ENCODE assay signal across 9 cellular contexts in genomic region chr12:14418526-14418925, GRCh38. TPM values are rescaled to one million over a fixed set of nuclear protein-coding genes. Genes with fewer than 3 reads are reported as not detected.
DNase-seq lines count a peak whose midpoint lies in the region; ATAC-seq and TF ChIP-seq lines count a peak whose summit lies in the region.
"Had no signal": no experiment of that assay in that cellular context is flagged by ENCODE, and none has a peak within 500 bp of the region (broad histone marks: within the 10 kb centered on the region; RNA-seq: fewer than 3 reads in every experiment).

No MANE protein-coding gene starts in this region.

- H3K4me1 ChIP-seq in right atrium auricular region (peaks cover 0 to 69% of the 10 kb centered on the region in 2 donors), spleen (peaks cover 24 to 85% (median 66%) of the 10 kb centered on the region in 6 donors)

- no peaks in the 10 kb centered on the region for H3K27me3 ChIP-seq in right atrium auricular region
- no peaks in the 10 kb centered on the region for H3K27me3 ChIP-seq in spleen (replicated peaks in 1 of 7)
- H3K27me3 ChIP-seq: BLaER1 treated with 17β-estradiol and CSF1 and Interleukin-3, amounts not matched to agents 10 nM and 100 nM had no signal

- intact Hi-C loops in activated T-helper 1 cell treated with anti-CD3 and anti-CD28 coated beads, Interleukin-12 subunit alpha, Interleukin-12 subunit beta, Interleukin-2, Interleukin-4 antibody, amounts not matched to agents 30 ng/mL and 10 ng/mL and 1 ng/mL, durations not matched to agents 14 hours and 24 hours and 36 hours (cut with micrococcal nuclease), result loop anchor here (1.0 to 5.0 kb wide), 5 partner anchors 34 to 232 kb away; no protein-coding TSS in a partner anchor
- intact Hi-C loops in spleen (cut with DNase I; ENCODE audit: low total_unique reads), result no loop called here

- no peak overlapping the region for H3K27ac Mint-ChIP-seq in activated T-helper 1 cell treated with anti-CD3 and anti-CD28 coated beads, Interleukin-12 subunit alpha, Interleukin-12 subunit beta, Interleukin-2, Interleukin-4 antibody, amounts not matched to agents 30 ng/mL and 10 ng/mL and 1 ng/mL, durations not matched to agents 14 hours and 24 hours and 36 hours

- H3K36me3 Mint-ChIP-seq in activated T-helper 1 cell treated with anti-CD3 and anti-CD28 coated beads, Interleukin-12 subunit alpha, Interleukin-12 subunit beta, Interleukin-2, Interleukin-4 antibody, amounts not matched to agents 30 ng/mL and 10 ng/mL and 1 ng/mL, durations not matched to agents 14 hours and 24 hours and 36 hours (ENCODE audit: low read depth), result peaks cover 40% of the 10 kb centered on the region

- TF ChIP-seq CTCF in right atrium auricular region (IDR thresholded peaks at IDR 0.05) (peak; percentile 23 to 55), spleen (IDR thresholded peaks at IDR 0.05 in 8 of 11, conservative IDR thresholded peaks at IDR 0.05 in 3 of 11) (peak in 8 of 11 experiments; percentile 18 to 43 (median 26))

- H3K9me3 Mint-ChIP-seq in activated T-helper 1 cell treated with anti-CD3 and anti-CD28 coated beads, Interleukin-12 subunit alpha, Interleukin-12 subunit beta, Interleukin-2, Interleukin-4 antibody, amounts not matched to agents 30 ng/mL and 10 ng/mL and 1 ng/mL, durations not matched to agents 14 hours and 24 hours and 36 hours, result peaks cover 34% of the 10 kb centered on the region

- peak overlapping the region; percentile 46 for H3K4me3 Mint-ChIP-seq in activated T-helper 1 cell treated with anti-CD3 and anti-CD28 coated beads, Interleukin-12 subunit alpha, Interleukin-12 subunit beta, Interleukin-2, Interleukin-4 antibody, amounts not matched to agents 30 ng/mL and 10 ng/mL and 1 ng/mL, durations not matched to agents 14 hours and 24 hours and 36 hours

- H3K4me1 Mint-ChIP-seq in activated T-helper 1 cell treated with anti-CD3 and anti-CD28 coated beads, Interleukin-12 subunit alpha, Interleukin-12 subunit beta, Interleukin-2, Interleukin-4 antibody, amounts not matched to agents 30 ng/mL and 10 ng/mL and 1 ng/mL, durations not matched to agents 14 hours and 24 hours and 36 hours (ENCODE audit: low read depth), result peaks cover 56% of the 10 kb centered on the region

- no peak for TF ChIP-seq POLR2A in spleen (IDR thresholded peaks at IDR 0.05)

- H3K9me3 ChIP-seq in right atrium auricular region (no peaks in the 10 kb centered on the region), spleen (peaks cover 0 to 36% (median 25%) of the 10 kb centered on the region in 8 donors)

- WGBS in spleen, 5 donors, result 36 to 52% (median 50%) methylated on average over 2 of the region's 2 CpGs

- H3K27ac ChIP-seq in right atrium auricular region, result peak overlapping the region in 1 of 2 donors; percentile 37
- peak overlapping the region in 7 of 8 donors; percentile 40 to 71 (median 64) for H3K27ac ChIP-seq in spleen

- peak; percentile 31 to 55 for ATAC-seq in activated CD4-positive, CD25-positive, alpha-beta regulatory T cell treated with anti-CD3 and anti-CD28 coated beads, Interleukin-2, amount 50 U/mL, for 24 hours

- H3K27me3 Mint-ChIP-seq in activated T-helper 1 cell treated with anti-CD3 and anti-CD28 coated beads, Interleukin-12 subunit alpha, Interleukin-12 subunit beta, Interleukin-2, Interleukin-4 antibody, amounts not matched to agents 30 ng/mL and 10 ng/mL and 1 ng/mL, durations not matched to agents 14 hours and 24 hours and 36 hours (ENCODE audit: insufficient read depth), result no peaks in the 10 kb centered on the region

- no peak for DNase-seq in activated CD4-positive, CD25-positive, alpha-beta regulatory T cell (lab: John Stamatoyannopoulos, UW)
- DNase-seq in activated T-helper 1 cell treated with anti-CD3 and anti-CD28 coated beads, Interleukin-12 subunit alpha, Interleukin-12 subunit beta, Interleukin-2, Interleukin-4 antibody, amounts not matched to agents 30 ng/mL and 10 ng/mL and 1 ng/mL, durations not matched to agents 14 hours and 24 hours and 36 hours (ENCODE audit: low spot score), result no peak
- DNase-seq in right atrium auricular region (ENCODE audit: low spot score) (no peak), spleen (no peak), nucleus accumbens (lab: John Stamatoyannopoulos, UW) (no peak), NCI-H1417 treated with DMSO at 0.1 percent for 48 hours (lab: John Stamatoyannopoulos, UW) (no peak)
- no peak for DNase-seq in stimulated activated CD4-positive, alpha-beta T cell treated with anti-CD3 and anti-CD28 coated beads, Interleukin-1b, Interleukin-23, amount 100 ng/mL, for 48 hours

- H3K36me3 ChIP-seq in right atrium auricular region (no peaks in the 10 kb centered on the region), spleen (peaks cover 0 to 48% (median 11%) of the 10 kb centered on the region in 6 donors)

- peak overlapping the region in 1 of 2 donors; percentile 7 for H3K4me3 ChIP-seq in right atrium auricular region
- peak overlapping the region in 2 of 8 donors; percentile 2 to 38 for H3K4me3 ChIP-seq in spleen
- H3K4me3 ChIP-seq: BLaER1 treated with 17β-estradiol and CSF1 and Interleukin-3, amounts not matched to agents 10 nM and 100 nM had no signal

RNA-seq across cellular contexts. Expression of gene ATF7IP, which starts 53.0 kb away (rescaled TPM):
- 66.4 and 71.6 TPM in 2 replicates for total RNA-seq in activated T-helper 1 cell treated with anti-CD3 and anti-CD28 coated beads, Interleukin-12 subunit alpha, Interleukin-12 subunit beta, Interleukin-2, Interleukin-4 antibody, amounts not matched to agents 30 ng/mL and 10 ng/mL and 1 ng/mL, durations not matched to agents 14 hours and 24 hours and 36 hours
- total RNA-seq in right atrium auricular region (10 to 100 TPM; 33.1 to 39.7 TPM), spleen (100 to 1,000 TPM in 6 of 7 donors, 10 to 100 TPM in 1; 84.5 to 170 (median 132) TPM)
- 10 to 100 TPM; 10.2 to 19.2 (median 15.7) TPM for polyA plus RNA-seq in spleen
